Comparison of ENCODE assay signal across 8 cellular contexts in genomic region chr11:33700425-33701271, GRCh38. TPM values are rescaled to one million over a fixed set of nuclear protein-coding genes. Genes with fewer than 3 reads are reported as not detected.
DNase-seq lines count a peak whose midpoint lies in the region; ATAC-seq, FAIRE-seq and TF ChIP-seq lines count a peak whose summit lies in the region.

TSS of gene C11orf91 (minus strand) at chr11:33700826. CDS start at chr11:33700740, 86 bp downstream.

- peak within 1 kb of the TSS; percentile 80 for H3K4me3 Mint-ChIP-seq in activated naive CD8-positive, alpha-beta T cell treated with anti-CD3 and anti-CD28 coated beads, Interleukin-2, amount 50 U/mL, for 24 hours

- H3K27me3 ChIP-seq in SU-DHL-6 (ENCODE audit: low read length) (no peaks in the 10 kb centered on the region), cardiac muscle cell (no peaks in the 10 kb centered on the region), pancreas (no peaks in the 10 kb centered on the region), thyroid gland (no peaks in the 10 kb centered on the region)

- no peaks in the 10 kb centered on the region for H3K9me3 Mint-ChIP-seq in activated naive CD8-positive, alpha-beta T cell treated with anti-CD3 and anti-CD28 coated beads, Interleukin-2, amount 50 U/mL, for 24 hours

- peak within 1 kb of the TSS; percentile 23 for H3K9ac ChIP-seq in SU-DHL-6 (ENCODE audit: low read length)

- peaks cover 5% of the 10 kb centered on the region for H3K4me1 ChIP-seq in cardiac muscle cell (ENCODE audit: low read depth)
- H3K4me1 ChIP-seq in pancreas, result peaks cover 22 to 58% (median 25%) of the 10 kb centered on the region in 3 donors
- H3K4me1 ChIP-seq in thyroid gland, result peaks cover 30 to 67% of the 10 kb centered on the region in 2 donors

- no peaks in the 10 kb centered on the region for H3K9me2 ChIP-seq in SU-DHL-6 (replicated peaks; ENCODE audit: insufficient read depth, low read length)

- H3K4me3 ChIP-seq in GM12875 (ENCODE audit: low read depth, low read length) (peak within 1 kb of the TSS; percentile 64), SU-DHL-6 (ENCODE audit: insufficient read depth, low read length, poor library complexity, severe bottlenecking) (peak within 1 kb of the TSS; percentile 48), cardiac muscle cell (peak within 1 kb of the TSS; percentile 74), pancreas (peak within 1 kb of the TSS; percentile 9 to 55 (median 29)), thyroid gland (replicated peaks in 1 of 3) (peak within 1 kb of the TSS in 2 of 3 donors; percentile 15 to 34)

- H3K4me1 Mint-ChIP-seq in activated naive CD8-positive, alpha-beta T cell treated with anti-CD3 and anti-CD28 coated beads, Interleukin-2, amount 50 U/mL, for 24 hours, result peaks cover 13% of the 10 kb centered on the region

- H3K27ac Mint-ChIP-seq in activated naive CD8-positive, alpha-beta T cell treated with anti-CD3 and anti-CD28 coated beads, Interleukin-2, amount 50 U/mL, for 24 hours, result peak within 1 kb of the TSS; percentile 82

- peak within 1 kb of the TSS; percentile 56 for H3K4me2 ChIP-seq in SU-DHL-6 (ENCODE audit: low read depth, low read length, poor library complexity, severe bottlenecking)

- ATAC-seq in HG02759 (IDR thresholded peaks at IDR 0.05; ENCODE audit: unreplicated experiment), result peak; percentile 89
- ATAC-seq in activated naive CD8-positive, alpha-beta T cell treated with anti-CD3 and anti-CD28 coated beads, Interleukin-2, amount 50 U/mL, for 24 hours, result peak; percentile 89
- ATAC-seq in pancreas, result peak; percentile 82 to 92 (median 90)

- intact Hi-C loops in pancreas (cut with DNase I), result no loop called here
- intact Hi-C loops in thyroid gland (cut with DNase I), result no loop called here

- H3K9me3 ChIP-seq in SU-DHL-6 (ENCODE audit: insufficient read depth, low read length) (no peaks in the 10 kb centered on the region), cardiac muscle cell (ENCODE audit: low read depth) (no peaks in the 10 kb centered on the region), pancreas (no peaks in the 10 kb centered on the region), thyroid gland (no peaks in the 10 kb centered on the region)

- H2AFZ ChIP-seq in SU-DHL-6 (ENCODE audit: low read depth, low read length, severe bottlenecking), result peak within 1 kb of the TSS; percentile 70

- TF ChIP-seq CTCF in GM12875 (IDR thresholded peaks at IDR 0.05; ENCODE audit: borderline replicate concordance, insufficient read depth, low read depth, low read length), result no peak
- TF ChIP-seq CTCF in SU-DHL-6 (IDR thresholded peaks at IDR 0.05; ENCODE audit: insufficient read depth, low read length, poor library complexity, severe bottlenecking), result no peak
- TF ChIP-seq CTCF in cardiac muscle cell (IDR thresholded peaks at IDR 0.05; ENCODE audit: low read depth, low read length), result no peak
- no peak for TF ChIP-seq CTCF in pancreas (IDR thresholded peaks at IDR 0.05)
- TF ChIP-seq CTCF in thyroid gland (IDR thresholded peaks at IDR 0.05), result no peak

- FAIRE-seq in pancreas (lab: Jason Lieb, UNC), result no peak

- H3K79me2 ChIP-seq in SU-DHL-6 (ENCODE audit: insufficient read depth, low read length), result no peaks in the 10 kb centered on the region

- no peaks in the 10 kb centered on the region for H3K36me3 Mint-ChIP-seq in activated naive CD8-positive, alpha-beta T cell treated with anti-CD3 and anti-CD28 coated beads, Interleukin-2, amount 50 U/mL, for 24 hours (ENCODE audit: low read depth)

- H3K36me3 ChIP-seq in SU-DHL-6 (ENCODE audit: low read length), result no peaks in the 10 kb centered on the region
- H3K36me3 ChIP-seq in cardiac muscle cell, result no peaks in the 10 kb centered on the region
- H3K36me3 ChIP-seq in pancreas, result no peaks in the 10 kb centered on the region
- no peaks in the 10 kb centered on the region for H3K36me3 ChIP-seq in thyroid gland

- whole genome bisulfite sequencing in pancreas, 2 donors, result 2 to 6% methylated on average over 61 to 78 of the region's 78 CpGs
- WGBS in thyroid gland, 2 donors, result 0 to 7% methylated on average over 16 to 18 of the region's 78 CpGs

- DNase-seq in NCI-H128 (lab: John Stamatoyannopoulos, UW; ENCODE audit: unreplicated experiment) (peak; percentile 86), cardiac muscle cell (ENCODE audit: low read depth in 1 of 2, low spot score in 1 of 2) (peak; percentile 99), pancreas (peak; percentile 90 to 96 (median 94)), thyroid gland (peak; percentile 93 to 94)
- peak; percentile 97 for DNase-seq in activated naive CD8-positive, alpha-beta T cell treated with anti-CD3 and anti-CD28 coated beads, Interleukin-2, amount 50 U/mL, for 24 hours

- H4K20me1 ChIP-seq in SU-DHL-6 (ENCODE audit: low read depth, low read length), result no peaks in the 10 kb centered on the region

- TF ChIP-seq POLR2A in thyroid gland (IDR thresholded peaks at IDR 0.05), result peak in 1 of 2 donors; percentile 59

- H3K27ac ChIP-seq in SU-DHL-6 (ENCODE audit: low read depth, low read length) (no peak within 1 kb of the TSS), cardiac muscle cell (peak within 1 kb of the TSS; percentile 36), pancreas (peak within 1 kb of the TSS; percentile 34 to 81 (median 58)), thyroid gland (peak within 1 kb of the TSS; percentile 52 to 81 (median 66))

- H3K27me3 Mint-ChIP-seq in activated naive CD8-positive, alpha-beta T cell treated with anti-CD3 and anti-CD28 coated beads, Interleukin-2, amount 50 U/mL, for 24 hours, result peaks cover 21% of the 10 kb centered on the region

- no peaks in the 10 kb centered on the region for H3F3A ChIP-seq in SU-DHL-6 (ENCODE audit: insufficient read depth)

RNA-seq across cellular contexts. Expression of gene C11orf91, which starts in this region (rescaled TPM):
- total RNA-seq in cardiac muscle cell (not detected in 2 replicates), pancreas (under 1 TPM in 2 of 6 donors, not detected in 4; 0.26 to 0.28 TPM), thyroid gland (not detected)
- polyA plus RNA-seq in cardiac muscle cell (0.23 TPM in 1 of 2 replicates, not detected in the other), pancreas (under 1 TPM in 1 of 2 donors, not detected in 1; 0.31 TPM)

Comparison
In these comparisons a context has a peak if more than half of its experiments do, and no peak if none do; other contexts are left out.
1. Peak in DNase-seq, H3K4me3 ChIP-seq and H3K27ac ChIP-seq in cardiac muscle cell; RNA of the gene not detected or under 1 TPM.
2. Peak in DNase-seq, ATAC-seq, H3K4me3 ChIP-seq and H3K27ac ChIP-seq in pancreas; RNA of the gene not detected or under 1 TPM.
3. Peak in DNase-seq, H3K4me3 ChIP-seq and H3K27ac ChIP-seq in thyroid gland; RNA of the gene not detected or under 1 TPM.